Comparison of ENCODE assay signal across 8 cellular contexts in genomic region chr18:62982600-62983251, GRCh38.
DNase-seq lines count a peak whose midpoint lies in the region; ATAC-seq and TF ChIP-seq lines count a peak whose summit lies in the region.

No MANE protein-coding gene starts in this region.

- no peak for TF ChIP-seq POLR2A in Peyer's patch (IDR thresholded peaks at IDR 0.05)

- H3K27ac ChIP-seq in DND-41 (ENCODE audit: low read length) (no peak overlapping the region), Peyer's patch (no peak overlapping the region), tibial artery (no peak overlapping the region)

- H3K27me3 ChIP-seq in DND-41 (ENCODE audit: insufficient read depth, low read length, poor library complexity) (no peaks in the 10 kb centered on the region), Peyer's patch (no peaks in the 10 kb centered on the region), tibial artery (no peaks in the 10 kb centered on the region)

- peak; percentile 71 for DNase-seq in DND-41
- peak in 2 of 3 donors; percentile 42 to 77 for DNase-seq in Peyer's patch
- peak; percentile 11 for DNase-seq in activated effector memory CD4-positive, alpha-beta T cell treated with Interleukin-2 at 50 U/mL for 16 hours
- DNase-seq in fibroblast of villous mesenchyme (ENCODE audit: low read depth): peak; percentile 75
- peak in 50 of 56 donors; percentile 6 to 83 (median 52) for DNase-seq in nucleus accumbens (lab: John Stamatoyannopoulos, UW)
- DNase-seq in tibial artery: peak in 1 of 2 donors; percentile 65

- H3K36me3 ChIP-seq in DND-41 (ENCODE audit: insufficient read depth, low read length) (peaks cover 13% of the 10 kb centered on the region), Peyer's patch (peaks cover 0 to 11% (median 0%) of the 10 kb centered on the region in 3 donors), tibial artery (peaks cover 0 to 18% (median 14%) of the 10 kb centered on the region in 3 donors)

- TF ChIP-seq CTCF in DND-41 (IDR thresholded peaks at IDR 0.05; ENCODE audit: borderline replicate concordance, extremely low read depth, low read length, poor library complexity, severe bottlenecking): peak; percentile 98
- peak; percentile 47 to 79 (median 72) for TF ChIP-seq CTCF in Peyer's patch (IDR thresholded peaks at IDR 0.05)
- TF ChIP-seq CTCF in fibroblast of villous mesenchyme (IDR thresholded peaks at IDR 0.05; ENCODE audit: insufficient read depth, low read depth, low read length): peak; percentile 85
- TF ChIP-seq CTCF in tibial artery (IDR thresholded peaks at IDR 0.05): peak; percentile 71 to 83

- no peaks in the 10 kb centered on the region for H3K79me2 ChIP-seq in DND-41 (ENCODE audit: insufficient read depth, low read length)

- H3K4me3 ChIP-seq in DND-41 (ENCODE audit: low read depth in 1 of 2, low read length in 2 of 2): no peak overlapping the region
- peak overlapping the region in 2 of 4 donors; percentile 20 to 23 for H3K4me3 ChIP-seq in Peyer's patch
- peak overlapping the region; percentile 24 for H3K4me3 ChIP-seq in fibroblast of villous mesenchyme (ENCODE audit: low read depth, low read length)
- H3K4me3 ChIP-seq in tibial artery: peak overlapping the region; percentile 36 to 39

- 0 out of 2 replicates have a peak, but pooled peaks cover 3% of the 10 kb centered on the region for H4K20me1 ChIP-seq in DND-41 (ENCODE audit: insufficient read depth, low read length)

- no peak overlapping the region for H3K9ac ChIP-seq in DND-41 (ENCODE audit: low read depth, low read length)

- H3K4me1 ChIP-seq in DND-41 (ENCODE audit: insufficient read depth, low read length): peaks cover 4% of the 10 kb centered on the region
- peaks cover 0 to 6% (median 0%) of the 10 kb centered on the region in 4 donors for H3K4me1 ChIP-seq in Peyer's patch
- H3K4me1 ChIP-seq in tibial artery: peaks cover 0 to 6% (median 4%) of the 10 kb centered on the region in 4 donors

- H2AFZ ChIP-seq in DND-41 (ENCODE audit: low read depth, low read length): peak overlapping the region; percentile 13; the same call in 1 of the 2 replicates

- H3K9me3 ChIP-seq in DND-41 (ENCODE audit: insufficient read depth, low read length, severe bottlenecking) (no peaks in the 10 kb centered on the region), Peyer's patch (no peaks in the 10 kb centered on the region), tibial artery (no peaks in the 10 kb centered on the region)

- intact Hi-C loops in tibial artery (cut with DNase I; ENCODE audit: low total_unique reads): loop anchor here (2.0 kb wide), 2 partner anchors 268 to 396 kb away; partner anchors contain the start of gene PHLPP1

- H3K4me2 ChIP-seq in DND-41 (ENCODE audit: insufficient read depth, low read length): peak overlapping the region; percentile 36; the same call in 1 of the 2 replicates

- ATAC-seq in DND-41 (ENCODE audit: insufficient read depth, low read depth): peak; percentile 82
- ATAC-seq in HG03342 (IDR thresholded peaks at IDR 0.05; ENCODE audit: unreplicated experiment): peak; percentile 55
- no peak for ATAC-seq in HG03469 (IDR thresholded peaks at IDR 0.05; ENCODE audit: unreplicated experiment)

Comparison
In these comparisons a context has a peak if more than half of its experiments do, and no peak if none do; other contexts are left out.
1. H3K4me3 ChIP-seq: peak in fibroblast of villous mesenchyme (single experiment) and tibial artery (2 of 2); none in DND-41 (0 of 2).
2. Peak in every context shown above with its lines, with median percentiles within 50 percentile points of each other: CTCF ChIP-seq.